16 cellular contexts compared by ENCODE assay signal in the genomic region with DNA sequence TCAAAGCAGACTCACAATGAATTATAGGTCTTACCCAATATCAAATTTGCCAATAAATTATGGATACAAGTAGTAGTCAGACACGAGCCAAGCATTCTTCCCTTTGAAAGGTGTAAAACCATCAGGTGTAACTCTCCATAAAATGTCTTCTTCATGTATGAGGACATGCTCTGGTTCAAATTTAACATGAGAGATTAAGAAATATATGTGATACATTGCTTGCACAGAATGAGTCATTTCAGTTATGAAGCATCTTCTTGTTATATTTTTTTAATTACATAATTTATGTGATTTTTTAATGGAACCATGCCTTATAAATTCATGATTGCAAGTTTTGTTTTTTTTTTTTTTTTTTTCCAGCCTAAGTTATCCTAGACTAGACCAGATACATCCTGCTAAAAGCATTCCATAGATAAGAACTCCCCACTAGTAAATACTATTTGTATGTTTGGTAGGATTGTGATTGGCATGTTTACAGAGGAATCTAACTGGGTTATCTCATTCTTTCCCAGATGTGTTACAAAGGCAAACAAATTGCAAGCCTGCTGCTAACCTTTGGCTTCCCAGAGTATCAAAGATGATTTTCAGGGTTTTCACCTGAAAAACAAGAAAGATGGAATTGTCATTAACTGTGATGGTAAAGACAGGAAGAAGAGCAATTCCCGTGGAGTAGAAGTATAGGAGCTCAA.
DNase-seq lines count a peak whose midpoint lies in the region; ATAC-seq and FAIRE-seq lines count a peak whose summit lies in the region.
"Had no signal": no experiment of that assay in that cellular context is flagged by ENCODE, and none has a peak within 500 bp of the region (broad histone marks: within the 10 kb centered on the region; RNA-seq: fewer than 3 reads in every experiment).

No MANE protein-coding gene starts in this region.

- no peak for ATAC-seq in activated T-cell treated with anti-CD3 and anti-CD28 coated beads, Interleukin-2, amount 50 U/mL, for 72 hours (replicated peaks in 1 of 2)
- ATAC-seq: activated CD8-positive, alpha-beta T cell treated with anti-CD3 and anti-CD28 coated beads for 36 hours; GM12878 had no signal

- no peaks in the 10 kb centered on the region for H3K27me3 Mint-ChIP-seq in activated T-cell treated with anti-CD3 and anti-CD28 coated beads, Interleukin-2, amount 50 U/mL, for 72 hours (ENCODE audit: low read depth)
- H3K27me3 Mint-ChIP-seq: activated CD8-positive, alpha-beta T cell treated with anti-CD3 and anti-CD28 coated beads for 36 hours had no signal

- H3K4me3 Mint-ChIP-seq in activated T-cell treated with anti-CD3 and anti-CD28 coated beads, Interleukin-2, amount 50 U/mL, for 72 hours: no peak overlapping the region
- H3K4me3 Mint-ChIP-seq: activated CD8-positive, alpha-beta T cell treated with anti-CD3 and anti-CD28 coated beads for 36 hours; activated T-helper 1 cell treated with anti-CD3 and anti-CD28 coated beads, Interleukin-12 subunit alpha, Interleukin-12 subunit beta, Interleukin-2, Interleukin-4 antibody, amounts not matched to agents 30 ng/mL and 10 ng/mL and 1 ng/mL, durations not matched to agents 14 hours and 24 hours and 36 hours had no signal

- no peaks in the 10 kb centered on the region for H3K36me3 Mint-ChIP-seq in activated T-cell treated with anti-CD3 and anti-CD28 coated beads, Interleukin-2, amount 50 U/mL, for 72 hours (ENCODE audit: insufficient read depth in 2 of 2)

- H3K9me3 Mint-ChIP-seq in activated T-cell treated with anti-CD3 and anti-CD28 coated beads, Interleukin-2, amount 50 U/mL, for 72 hours: no peaks in the 10 kb centered on the region
- H3K9me3 Mint-ChIP-seq: activated CD8-positive, alpha-beta T cell treated with anti-CD3 and anti-CD28 coated beads for 36 hours; activated T-helper 1 cell treated with anti-CD3 and anti-CD28 coated beads, Interleukin-12 subunit alpha, Interleukin-12 subunit beta, Interleukin-2, Interleukin-4 antibody, amounts not matched to agents 30 ng/mL and 10 ng/mL and 1 ng/mL, durations not matched to agents 14 hours and 24 hours and 36 hours had no signal

- peak; percentile 71 for DNase-seq in DMS53 (lab: John Stamatoyannopoulos, UW)
- peak; percentile 44 for DNase-seq in NCI-H526 treated with DMSO at 0.1 percent for 48 hours (lab: John Stamatoyannopoulos, UW)
- DNase-seq in left kidney (ENCODE audit: low read depth, low spot score): peak; percentile 3
- DNase-seq in urothelium cell line (ENCODE audit: low spot score): no peak
- DNase-seq in activated T-cell treated with anti-CD3 and anti-CD28 coated beads, Interleukin-2, amount 50 U/mL, for 72 hours: no peak
- no peak for DNase-seq in NCI-H1092 treated with DMSO at 0.1 percent for 48 hours (lab: John Stamatoyannopoulos, UW)
- no peak for DNase-seq in NOMO-1 treated with DMSO at 0.1 percent for 48 hours (lab: John Stamatoyannopoulos, UW; ENCODE audit: unreplicated experiment)
- DNase-seq: activated CD8-positive, alpha-beta T cell treated with anti-CD3 and anti-CD28 coated beads for 36 hours; glutamatergic neuron; GOT3; Peyer's patch; SW 1271 had no signal

- no peak overlapping the region for H3K27ac Mint-ChIP-seq in activated T-cell treated with anti-CD3 and anti-CD28 coated beads, Interleukin-2, amount 50 U/mL, for 72 hours
- H3K27ac Mint-ChIP-seq: activated CD8-positive, alpha-beta T cell treated with anti-CD3 and anti-CD28 coated beads for 36 hours; activated T-helper 1 cell treated with anti-CD3 and anti-CD28 coated beads, Interleukin-12 subunit alpha, Interleukin-12 subunit beta, Interleukin-2, Interleukin-4 antibody, amounts not matched to agents 30 ng/mL and 10 ng/mL and 1 ng/mL, durations not matched to agents 14 hours and 24 hours and 36 hours had no signal

- H3K4me1 Mint-ChIP-seq in activated T-cell treated with anti-CD3 and anti-CD28 coated beads, Interleukin-2, amount 50 U/mL, for 72 hours (ENCODE audit: low read depth): no peaks in the 10 kb centered on the region

- FAIRE-seq in colon (lab: Jason Lieb, UNC) (peak; percentile 75), urothelium cell line (lab: Jason Lieb, UNC) (no peak)
- FAIRE-seq: G401.6, GM12878 had no signal

Comparison
In these comparisons a context has a peak if more than half of its experiments do, and no peak if none do; other contexts are left out.
1. DNase-seq: peak in DMS53 (single experiment), NCI-H526 treated with DMSO at 0.1 percent for 48 hours (single experiment) and left kidney (single experiment); none in urothelium cell line (single experiment), activated T-cell treated with anti-CD3 and anti-CD28 coated beads, Interleukin-2, amount 50 U/mL, for 72 hours (0 of 2), NCI-H1092 treated with DMSO at 0.1 percent for 48 hours (single experiment) and NOMO-1 treated with DMSO at 0.1 percent for 48 hours (single experiment).